ENCODE assay signal across 8 cellular contexts in genomic region chr11:65861165-65861505, GRCh38. TPM values are rescaled to one million over a fixed set of nuclear protein-coding genes. Genes with fewer than 3 reads are reported as not detected.
A peak's percentile ranks its signal among the peaks of the same experiment; 100 is the strongest.
DNase-seq lines count a peak whose midpoint lies in the region; TF ChIP-seq lines count a peak whose summit lies in the region.

No MANE protein-coding gene starts in this region.

- TF ChIP-seq CTCF in stomach (IDR thresholded peaks at IDR 0.05) = no peak

- TF ChIP-seq POLR2A in stomach (IDR thresholded peaks at IDR 0.05) = no peak

- 6 to 12% (median 10%) methylated on average over 13 to 14 of the region's 14 CpGs for WGBS in stomach, 5 donors

- H3K36me3 ChIP-seq in adipocyte (ENCODE audit: control insufficient read depth, insufficient read depth, low read length, severe bottlenecking) = peaks cover 46% of the 10 kb centered on the region
- peaks cover 53% of the 10 kb centered on the region for H3K36me3 ChIP-seq in iPS-20b (ENCODE audit: insufficient read depth, low read depth, low read length)
- H3K36me3 ChIP-seq in stomach = peaks cover 44 to 51% (median 47%) of the 10 kb centered on the region in 4 donors

- H3K4me3 ChIP-seq in adipocyte (ENCODE audit: low read length) (peak overlapping the region; percentile 94), iPS-20b (ENCODE audit: low read length) (peak overlapping the region; percentile 86), stomach (peak overlapping the region; percentile 94 to 99 (median 99))

- no peaks in the 10 kb centered on the region for H3K27me3 ChIP-seq in adipocyte (replicated peaks; ENCODE audit: control insufficient read depth, insufficient read depth, low read length)
- H3K27me3 ChIP-seq in iPS-20b (ENCODE audit: insufficient read depth, low read length) = no peaks in the 10 kb centered on the region
- no peaks in the 10 kb centered on the region for H3K27me3 ChIP-seq in stomach

- H3K9ac ChIP-seq in adipocyte (ENCODE audit: low read length) (peak overlapping the region; percentile 99), iPS-20b (ENCODE audit: low read depth, low read length) (peak overlapping the region; percentile 99; the same call in 1 of the 2 replicates)

- no peaks in the 10 kb centered on the region for H3K9me3 ChIP-seq in adipocyte (ENCODE audit: control insufficient read depth, low read length)
- H3K9me3 ChIP-seq in iPS-20b (ENCODE audit: insufficient read depth, low read depth, low read length) = no peaks in the 10 kb centered on the region
- H3K9me3 ChIP-seq in stomach = no peaks in the 10 kb centered on the region

- DNase-seq in NCI-H1417 (lab: John Stamatoyannopoulos, UW) = peak in 2 of 3 experiments; percentile 44 to 61
- no peak for DNase-seq in NCI-H1417 treated with DMSO at 0.1 percent for 48 hours (lab: John Stamatoyannopoulos, UW)
- DNase-seq in adipocyte (ENCODE audit: low read depth) = peak; percentile 38
- no peak for DNase-seq in stomach
- no peak for DNase-seq in effector CD8-positive, alpha-beta T cell (lab: John Stamatoyannopoulos, UW)
- no peak for DNase-seq in NCI-H1105 treated with DMSO at 0.1 percent for 48 hours (lab: John Stamatoyannopoulos, UW)
- no peak for DNase-seq in HuH-7 (ENCODE audit: low spot score)

- H3K27ac ChIP-seq in iPS-20b (ENCODE audit: low read length) (peak overlapping the region; percentile 95), stomach (peak overlapping the region; percentile 92 to 98 (median 97))

- intact Hi-C loops in stomach (cut with DNase I; ENCODE audit: low total_unique reads) = no loop called here

- no peak for TF ChIP-seq EP300 in stomach (IDR thresholded peaks at IDR 0.05)

- H3K4me1 ChIP-seq in adipocyte (ENCODE audit: control insufficient read depth, insufficient read depth, low read length) = peaks cover 38% of the 10 kb centered on the region
- peaks cover 5% of the 10 kb centered on the region; the same call in 1 of the 2 replicates for H3K4me1 ChIP-seq in iPS-20b (ENCODE audit: insufficient read depth, low read length)
- H3K4me1 ChIP-seq in stomach = peaks cover 18 to 58% (median 47%) of the 10 kb centered on the region in 4 donors

RNA-seq across cellular contexts. Expression of gene MUS81, which starts 0.9 kb away (rescaled TPM):
- 100 to 1,000 TPM in 2 of 5 donors, 10 to 100 TPM in 3; 26.4 to 162 (median 81.1) TPM for total RNA-seq in stomach
- polyA plus RNA-seq in stomach = 10 to 100 TPM; 32.7 to 64.6 (median 32.9) TPM

RNA-seq across cellular contexts. Expression of gene CFL1, which starts 3.2 kb away (rescaled TPM):
- 1,000 to 10,000 TPM in 1 of 5 donors, 100 to 1,000 TPM in 4; 389 to 1,430 (median 677) TPM for total RNA-seq in stomach
- 100 to 1,000 TPM; 534 to 874 (median 658) TPM for polyA plus RNA-seq in stomach

RNA-seq across cellular contexts. Expression of gene EFEMP2, which starts 11.5 kb away (rescaled TPM):
- 10 to 100 TPM; 21.0 to 34.4 (median 23.3) TPM for total RNA-seq in stomach
- 10 to 100 TPM; 31.8 to 37.9 (median 36.0) TPM for polyA plus RNA-seq in stomach

RNA-seq across cellular contexts. Expression of gene CTSW, which starts 18.5 kb away (rescaled TPM):
- 1 to 10 TPM in 2 of 5 donors, under 1 TPM in 1, not detected in 2; 0.58 to 2.2 (median 1.1) TPM for total RNA-seq in stomach
- 1 to 10 TPM in 2 of 3 donors, under 1 TPM in 1; 0.43 to 2.7 (median 1.6) TPM for polyA plus RNA-seq in stomach

RNA-seq across cellular contexts. Expression of gene FIBP, which starts 27.1 kb away (rescaled TPM):
- 100 to 1,000 TPM in 2 of 5 donors, 10 to 100 TPM in 3; 25.4 to 488 (median 74.3) TPM for total RNA-seq in stomach
- polyA plus RNA-seq in stomach = 10 to 100 TPM; 45.2 to 76.5 (median 66.0) TPM

Comparison
In these comparisons a context has a peak if more than half of its experiments do, and no peak if none do; other contexts are left out.
1. DNase-seq: peak in NCI-H1417 (2 of 3) and adipocyte (single experiment); none in NCI-H1417 treated with DMSO at 0.1 percent for 48 hours (single experiment), stomach (single experiment), effector CD8-positive, alpha-beta T cell (single experiment), NCI-H1105 treated with DMSO at 0.1 percent for 48 hours (single experiment) and HuH-7 (single experiment).
2. Peak in every context shown above with its lines, with median percentiles within 50 percentile points of each other: H3K4me3 ChIP-seq.